10 cellular contexts compared by ENCODE assay signal in the genomic region with DNA sequence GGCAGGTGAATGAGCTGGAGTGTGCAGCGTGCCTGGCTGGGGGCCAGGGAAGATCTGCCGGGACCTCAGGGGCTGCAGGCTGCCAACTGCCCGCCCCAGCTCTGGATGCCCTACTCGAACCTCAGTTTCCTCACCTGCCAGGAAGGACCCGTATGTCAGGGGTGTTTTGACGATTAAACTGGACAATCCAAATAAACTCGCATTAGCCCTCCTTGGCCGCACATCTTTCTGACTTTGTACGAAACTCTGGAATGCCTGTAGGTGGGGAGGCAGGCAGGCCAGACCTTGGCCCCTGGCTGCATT. TPM values are rescaled to one million over a fixed set of nuclear protein-coding genes. Genes with fewer than 3 reads are reported as not detected.
DNase-seq lines count a peak whose midpoint lies in the region; ATAC-seq and TF ChIP-seq lines count a peak whose summit lies in the region.
"Had no signal": no experiment of that assay in that cellular context is flagged by ENCODE, and none has a peak within 500 bp of the region (broad histone marks: within the 10 kb centered on the region; RNA-seq: fewer than 3 reads in every experiment).

No MANE protein-coding gene starts in this region.

- TF ChIP-seq CTCF in choroid plexus epithelial cell (conservative IDR thresholded peaks at IDR 0.05; ENCODE audit: low read depth, low read length) (no peak), transverse colon (IDR thresholded peaks at IDR 0.05) (no peak)

- H3K27ac ChIP-seq in mucosa of rectum (ENCODE audit: low read depth in 2 of 2, low read length in 2 of 2) (no peak overlapping the region), transverse colon (peak overlapping the region; percentile 85 to 90 (median 88))
- H3K27ac ChIP-seq: KMS-11 had no signal

- H3K36me3 ChIP-seq in mucosa of rectum (ENCODE audit: control insufficient read depth in 2 of 2, insufficient read depth in 2 of 2, low read length in 2 of 2) (no peaks in the 10 kb centered on the region), transverse colon (no peaks in the 10 kb centered on the region)

- peaks cover 4% of the 10 kb centered on the region for H3K4me1 Mint-ChIP-seq in activated naive CD4-positive, alpha-beta T cell treated with anti-CD3 and anti-CD28 coated beads, Interleukin-2, amount 10 ng/mL, durations not matched to agents 7 days and 5 days

- peaks cover 61% of the 10 kb centered on the region for H3K27me3 Mint-ChIP-seq in activated naive CD4-positive, alpha-beta T cell treated with anti-CD3 and anti-CD28 coated beads, Interleukin-2, amount 10 ng/mL, durations not matched to agents 7 days and 5 days

- H3K9me3 ChIP-seq in mucosa of rectum (ENCODE audit: control insufficient read depth in 2 of 2, low read length in 2 of 2) (no peaks in the 10 kb centered on the region), transverse colon (no peaks in the 10 kb centered on the region)

- no peak for TF ChIP-seq POLR2A in transverse colon (IDR thresholded peaks at IDR 0.05)

- H3K4me3 ChIP-seq in choroid plexus epithelial cell (ENCODE audit: low read depth, low read length) (peak overlapping the region; percentile 62), mucosa of rectum (ENCODE audit: low read length in 2 of 2) (peak overlapping the region; percentile 55 to 78), transverse colon (peak overlapping the region in 3 of 4 donors; percentile 78 to 86 (median 84))

- ATAC-seq in activated naive CD4-positive, alpha-beta T cell treated with anti-CD3 and anti-CD28 coated beads, Interleukin-2, amount 50 U/mL, for 72 hours: no peak
- ATAC-seq in GM21423 (IDR thresholded peaks at IDR 0.05; ENCODE audit: unreplicated experiment): no peak

- H3K4me1 ChIP-seq in mucosa of rectum (ENCODE audit: control insufficient read depth in 2 of 2, insufficient read depth in 2 of 2, low read length in 2 of 2): peaks cover 3 to 5% of the 10 kb centered on the region in 2 donors
- peaks cover 0 to 14% (median 6%) of the 10 kb centered on the region in 4 donors for H3K4me1 ChIP-seq in transverse colon

- H3K9ac ChIP-seq in mucosa of rectum (ENCODE audit: low read depth in 1 of 2, low read length in 2 of 2): peak overlapping the region in 1 of 2 donors; percentile 73
- H3K9ac ChIP-seq: KMS-11 had no signal

- no peak for TF ChIP-seq EP300 in transverse colon (IDR thresholded peaks at IDR 0.05; ENCODE audit: low read depth)

- no peak overlapping the region for H3K27ac Mint-ChIP-seq in activated naive CD4-positive, alpha-beta T cell treated with anti-CD3 and anti-CD28 coated beads, Interleukin-2, amount 10 ng/mL, durations not matched to agents 7 days and 5 days
- H3K27ac Mint-ChIP-seq in activated naive CD4-positive, alpha-beta T cell treated with anti-CD3 and anti-CD28 coated beads, Interleukin-2, amount 50 U/mL, for 72 hours: no peak overlapping the region

- H3K4me3 Mint-ChIP-seq in activated naive CD4-positive, alpha-beta T cell treated with anti-CD3 and anti-CD28 coated beads, Interleukin-2, amount 10 ng/mL, durations not matched to agents 7 days and 5 days: peak overlapping the region; percentile 31

- peaks cover 2% of the 10 kb centered on the region for H3K9me3 Mint-ChIP-seq in activated naive CD4-positive, alpha-beta T cell treated with anti-CD3 and anti-CD28 coated beads, Interleukin-2, amount 10 ng/mL, durations not matched to agents 7 days and 5 days
- peaks cover 3 to 5% of the 10 kb centered on the region in 2 donors for H3K9me3 Mint-ChIP-seq in activated naive CD4-positive, alpha-beta T cell treated with anti-CD3 and anti-CD28 coated beads, Interleukin-2, amount 50 U/mL, for 72 hours

- CTCF ChIA-PET in activated naive CD4-positive, alpha-beta T cell treated with anti-CD3 and anti-CD28 coated beads, Interleukin-2, amount 10 ng/mL, durations not matched to agents 7 days and 5 days (lab: Charles Lee): no interaction called here

- H3K27me3 ChIP-seq in mucosa of rectum (ENCODE audit: control insufficient read depth in 2 of 2, insufficient read depth in 2 of 2, low read length in 2 of 2) (no peaks in the 10 kb centered on the region), transverse colon (no peaks in the 10 kb centered on the region)

- peaks cover 2% of the 10 kb centered on the region for H3K36me3 Mint-ChIP-seq in activated naive CD4-positive, alpha-beta T cell treated with anti-CD3 and anti-CD28 coated beads, Interleukin-2, amount 10 ng/mL, durations not matched to agents 7 days and 5 days
- peaks cover 11 to 17% of the 10 kb centered on the region in 2 donors for H3K36me3 Mint-ChIP-seq in activated naive CD4-positive, alpha-beta T cell treated with anti-CD3 and anti-CD28 coated beads, Interleukin-2, amount 50 U/mL, for 72 hours

- in situ Hi-C loops in transverse colon (cut with MboI; ENCODE audit: low pct_ligation_motif_present in 1 of 4, low pct_unique_long_range_greater_than_20kb in 1 of 4, low sequenced_read_pairs in 3 of 4): no loop called here

- WGBS in transverse colon (ENCODE audit: low coverage in 1 of 2), 2 donors: 42% methylated on average over 9 of the region's 9 CpGs; no CpG with 5 or more reads in 1 of the 2 donors

- no peak for DNase-seq in activated naive CD4-positive, alpha-beta T cell treated with anti-CD3 and anti-CD28 coated beads, Interleukin-2, amount 10 ng/mL, durations not matched to agents 7 days and 5 days
- DNase-seq in activated naive CD4-positive, alpha-beta T cell treated with anti-CD3 and anti-CD28 coated beads, Interleukin-2, amount 50 U/mL, for 72 hours (ENCODE audit: low spot score in 2 of 2): no peak
- DNase-seq in choroid plexus epithelial cell (ENCODE audit: low read depth): no peak
- no peak for DNase-seq in transverse colon
- DNase-seq in stimulated activated CD4-positive, alpha-beta T cell treated with anti-CD3 and anti-CD28 coated beads, Interleukin-15, amount 100 ng/mL, for 24 hours: no peak
- no peak for DNase-seq in NCI-H748 treated with DMSO at 0.1 percent for 48 hours (lab: John Stamatoyannopoulos, UW)
- DNase-seq: cerebellar nuclear complex had no signal

- intact Hi-C loops in transverse colon (cut with DNase I; ENCODE audit: low total_unique reads): no loop called here

RNA-seq across cellular contexts. Expression of a gene that starts 8.3 kb away (rescaled TPM):
- 10 to 100 TPM in 1 of 2 donors, 1 to 10 TPM in 1; 6.2 to 10.1 TPM for total RNA-seq in activated naive CD4-positive, alpha-beta T cell treated with anti-CD3 and anti-CD28 coated beads, Interleukin-2, amount 50 U/mL, for 72 hours
- 10 to 100 TPM in 1 of 4 donors, 1 to 10 TPM in 3; 2.4 to 26.2 (median 4.9) TPM for total RNA-seq in transverse colon

RNA-seq across cellular contexts. Expression of a gene that starts 33.8 kb away (rescaled TPM):
- total RNA-seq in activated naive CD4-positive, alpha-beta T cell treated with anti-CD3 and anti-CD28 coated beads, Interleukin-2, amount 50 U/mL, for 72 hours: 1 to 10 TPM; 3.2 to 4.5 TPM
- 1 to 10 TPM; 1.9 to 4.6 (median 2.6) TPM for total RNA-seq in transverse colon

RNA-seq across cellular contexts. Expression of a gene that starts 59.4 kb away (rescaled TPM):
- total RNA-seq in activated naive CD4-positive, alpha-beta T cell treated with anti-CD3 and anti-CD28 coated beads, Interleukin-2, amount 50 U/mL, for 72 hours: 10 to 100 TPM; 11.0 to 13.2 TPM
- 10 to 100 TPM; 27.5 to 61.1 (median 41.5) TPM for total RNA-seq in transverse colon

Comparison
In these comparisons a context has a peak if more than half of its experiments do, and no peak if none do; other contexts are left out.
1. H3K27ac ChIP-seq: peak in transverse colon (4 of 4); none in mucosa of rectum (0 of 2).
2. Peak in every context shown above with its lines, with median percentiles within 50 percentile points of each other: H3K4me3 ChIP-seq.